1 cellular context compared by ENCODE assay signal in genomic region chr22:44665115-44665514, GRCh38.
TF ChIP-seq lines count a peak whose summit lies in the region.

No MANE protein-coding gene starts in this region.

TF ChIP-seq in K562, 482 proteins besides CTCF, POLR2A, EP300 and RAD21:
- TF ChIP-seq WHSC1 (IDR thresholded peaks at IDR 0.05; ENCODE audit: low read length) (no peak), GABPA (tag; conservative IDR thresholded peaks at IDR 0.05; ENCODE audit: low read depth) (peak; percentile 37; the same call in 1 of the 2 replicates)
